Comparison of ENCODE assay signal across 27 cellular contexts in the genomic region with DNA sequence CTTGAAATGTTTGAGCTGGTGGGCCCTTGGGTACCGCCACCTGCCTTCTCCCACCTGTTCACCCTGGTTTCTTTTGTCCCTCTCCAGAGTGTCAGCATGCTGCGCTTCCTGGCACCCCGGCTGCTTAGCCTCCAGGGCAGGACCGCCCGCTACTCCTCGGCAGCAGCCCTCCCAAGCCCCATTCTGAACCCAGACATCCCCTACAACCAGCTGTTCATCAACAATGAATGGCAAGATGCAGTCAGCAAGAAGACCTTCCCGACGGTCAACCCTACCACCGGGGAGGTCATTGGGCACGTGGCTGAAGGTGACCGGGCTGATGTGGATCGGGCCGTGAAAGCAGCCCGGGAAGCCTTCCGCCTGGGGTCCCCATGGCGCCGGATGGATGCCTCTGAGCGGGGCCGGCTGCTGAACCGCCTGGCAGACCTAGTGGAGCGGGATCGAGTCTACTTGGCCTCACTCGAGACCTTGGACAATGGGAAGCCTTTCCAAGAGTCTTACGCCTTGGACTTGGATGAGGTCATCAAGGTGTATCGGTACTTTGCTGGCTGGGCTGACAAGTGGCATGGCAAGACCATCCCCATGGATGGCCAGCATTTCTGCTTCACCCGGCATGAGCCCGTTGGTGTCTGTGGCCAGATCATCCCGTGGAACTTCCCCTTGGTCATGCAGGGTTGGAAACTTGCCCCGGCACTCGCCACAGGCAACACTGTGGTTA. TPM values are rescaled to one million over a fixed set of nuclear protein-coding genes. Genes with fewer than 3 reads are reported as not detected.
"Had no signal": no experiment of that assay in that cellular context is flagged by ENCODE, and none has a peak within 500 bp of the region (broad histone marks: within the 10 kb centered on the region; RNA-seq: fewer than 3 reads in every experiment).

No MANE protein-coding gene starts in this region.

- ATAC-seq: left cardiac atrium; left lung; mucosa of descending colon; natural killer cell treated with Interleukin-12 subunit alpha and Interleukin-12 subunit beta and Interleukin-15 and Interleukin-18, amount 100 ng/mL, for 72 hours; right lobe of liver; stimulated activated effector memory CD8-positive, alpha-beta T cell treated with anti-CD3 and anti-CD28 coated beads, Interleukin-12 subunit alpha, Interleukin-12 subunit beta, amount 100 ng/mL, for 72 hours; upper lobe of right lung had no signal

- H3K4me3 ChIP-seq: colonic mucosa, hepatocyte, left lung, mucosa of descending colon, right lobe of liver, smooth muscle cell, stomach, testis, transverse colon, upper lobe of right lung, uterus had no signal

- H3K27ac ChIP-seq: colonic mucosa, hepatocyte, left lung, parathyroid adenoma, right lobe of liver, testis, upper lobe of right lung had no signal

- DNase-seq: colonic mucosa; dermis blood vessel endothelial cell; effector memory CD4-positive, alpha-beta T cell; erythroblast; head of caudate nucleus; left cardiac atrium; left lung; mesenchymal stem cell; mucosa of descending colon; naive B cell; stimulated activated CD4-positive, alpha-beta T cell treated with anti-CD3 and anti-CD28 coated beads, Interleukin-2, amount 100 ng/mL, for 24 hours; stimulated activated CD4-positive, alpha-beta T cell treated with anti-CD3 and anti-CD28 coated beads, Interleukin-4, amount 100 ng/mL, for 24 hours; stimulated activated naive CD4-positive, alpha-beta T cell treated with Interleukin-2 at 50 U/mL for 16 hours; stomach; testis; transverse colon; upper lobe of right lung; uterus had no signal

- H3K9me3 ChIP-seq: colonic mucosa, left lung, mucosa of descending colon, right lobe of liver, stomach, testis, transverse colon, upper lobe of right lung, uterus had no signal

- H3K36me3 ChIP-seq: colonic mucosa, transverse colon, uterus had no signal

- H3K27me3 ChIP-seq: colonic mucosa, hepatocyte, left lung, right lobe of liver, stomach, testis, transverse colon, upper lobe of right lung, uterus had no signal

RNA-seq across cellular contexts. Expression of a gene that starts 28.4 kb away (rescaled TPM):
- total RNA-seq: fibroblast of villous mesenchyme; lower leg skin; natural killer cell treated with Interleukin-12 subunit alpha and Interleukin-12 subunit beta and Interleukin-15 and Interleukin-18, amount 100 ng/mL, for 72 hours; subcutaneous adipose tissue; transverse colon had no signal
